ENCODE assay signal across 1 cellular context in the genomic region with DNA sequence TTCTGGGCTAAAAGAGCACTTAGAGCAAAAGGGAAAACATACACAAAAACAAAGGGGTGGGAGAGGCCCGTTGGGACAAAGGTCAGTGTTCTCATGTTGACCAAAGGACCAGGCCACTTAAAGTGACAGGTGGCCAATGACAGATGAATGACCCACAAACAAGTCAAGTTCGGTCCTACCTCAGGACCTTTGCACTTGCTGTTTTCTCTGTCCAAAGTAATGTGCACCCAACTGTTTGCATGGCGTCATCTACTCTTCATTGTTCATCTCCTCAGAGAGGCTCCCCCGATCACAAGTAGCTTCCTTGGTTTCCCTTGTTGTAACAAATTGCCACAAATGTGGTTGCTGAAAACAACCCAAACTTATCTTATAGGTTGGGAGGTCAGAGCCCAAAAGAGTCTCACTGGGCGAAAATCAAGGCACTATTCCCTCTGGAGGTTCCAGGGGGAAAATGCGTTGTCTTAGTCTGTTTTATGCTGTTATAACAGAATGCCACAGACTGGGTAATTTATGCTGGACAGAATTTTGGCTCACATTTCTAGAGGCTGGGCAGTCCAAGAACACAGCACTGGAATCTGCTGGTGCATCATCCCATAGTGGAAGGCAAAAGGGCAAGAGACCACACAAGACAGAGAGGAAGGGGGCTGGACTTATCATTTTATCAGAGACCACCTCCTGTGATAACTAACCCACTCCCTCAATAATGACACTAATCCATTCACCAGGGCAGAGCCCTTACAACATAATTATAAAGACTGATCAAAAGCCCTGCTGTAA.
TF ChIP-seq lines count a peak whose summit lies in the region.

No MANE protein-coding gene starts in this region.

TF ChIP-seq in HepG2, 621 proteins besides CTCF, POLR2A, EP300 and RAD21 (continued from another document and continues in another):
- TF ChIP-seq ZNF318 (CRISPR knock-in tag; IDR thresholded peaks at IDR 0.05) (0 out of 2 replicates have a peak, but pooled peaks have one; percentile 32), RXRA (CRISPR knock-in tag; IDR thresholded peaks at IDR 0.05) (peak; percentile 82; the same call in 1 of the 2 replicates), ZNF660 (CRISPR knock-in tag; IDR thresholded peaks at IDR 0.05; ENCODE audit: borderline replicate concordance, low read depth) (no peak), YY1 (IDR thresholded peaks at IDR 0.05; ENCODE audit: insufficient read depth, insufficient replicate concordance, low read depth, low read length) (no peak), ZBTB3 (CRISPR knock-in tag; IDR thresholded peaks at IDR 0.05; ENCODE audit: borderline replicate concordance, low read depth) (no peak), NFYC (CRISPR knock-in tag; IDR thresholded peaks at IDR 0.05) (no peak), SALL1 (CRISPR knock-in tag; IDR thresholded peaks at IDR 0.05) (peak; percentile 79), NR0B2 (CRISPR knock-in tag; IDR thresholded peaks at IDR 0.05) (no peak), ZNF30 (CRISPR knock-in tag; IDR thresholded peaks at IDR 0.05) (no peak), KDM6A (CRISPR knock-in tag; IDR thresholded peaks at IDR 0.05; ENCODE audit: low read depth) (peak; percentile 63; the same call in 1 of the 2 replicates), ZNF407 (CRISPR knock-in tag; IDR thresholded peaks at IDR 0.05; ENCODE audit: not compliant biosample characterization) (no peak), MLLT10 (CRISPR knock-in tag; IDR thresholded peaks at IDR 0.05) (no peak), ZNF773 (CRISPR knock-in tag; IDR thresholded peaks at IDR 0.05; ENCODE audit: borderline replicate concordance) (no peak), KDM2A (CRISPR knock-in tag; IDR thresholded peaks at IDR 0.05; ENCODE audit: borderline replicate concordance, low read depth) (no peak), ATF2 (CRISPR knock-in tag; IDR thresholded peaks at IDR 0.05) (peak; percentile 88; the same call in 1 of the 2 replicates), ZNF615 (CRISPR knock-in tag; IDR thresholded peaks at IDR 0.05; ENCODE audit: borderline replicate concordance) (no peak), ZNF260 (CRISPR knock-in tag; IDR thresholded peaks at IDR 0.05; ENCODE audit: borderline replicate concordance, low read depth) (no peak), MAF1 (CRISPR knock-in tag; IDR thresholded peaks at IDR 0.05; ENCODE audit: borderline replicate concordance) (no peak), ZGPAT (CRISPR knock-in tag; IDR thresholded peaks at IDR 0.05) (peak; percentile 76)
- TF ChIP-seq, protein P1, sequence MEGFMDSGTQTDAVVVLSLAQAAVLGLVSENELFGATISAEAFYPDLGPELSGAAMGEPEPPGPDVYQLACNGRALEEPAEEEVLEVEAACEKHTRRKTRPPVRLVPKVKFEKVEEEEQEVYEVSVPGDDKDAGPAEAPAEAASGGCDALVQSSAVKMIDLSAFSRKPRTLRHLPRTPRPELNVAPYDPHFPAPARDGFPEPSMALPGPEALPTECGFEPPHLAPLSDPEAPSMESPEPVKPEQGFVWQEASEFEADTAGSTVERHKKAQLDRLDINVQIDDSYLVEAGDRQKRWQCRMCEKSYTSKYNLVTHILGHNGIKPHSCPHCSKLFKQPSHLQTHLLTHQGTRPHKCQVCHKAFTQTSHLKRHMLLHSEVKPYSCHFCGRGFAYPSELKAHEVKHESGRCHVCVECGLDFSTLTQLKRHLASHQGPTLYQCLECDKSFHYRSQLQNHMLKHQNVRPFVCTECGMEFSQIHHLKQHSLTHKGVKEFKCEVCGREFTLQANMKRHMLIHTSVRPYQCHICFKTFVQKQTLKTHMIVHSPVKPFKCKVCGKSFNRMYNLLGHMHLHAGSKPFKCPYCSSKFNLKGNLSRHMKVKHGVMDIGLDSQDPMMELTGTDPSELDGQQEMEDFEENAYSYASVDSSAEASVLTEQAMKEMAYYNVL (CRISPR knock-in tag; IDR thresholded peaks at IDR 0.05; ENCODE audit: borderline replicate concordance) = peak; percentile 85; the same call in 1 of the 2 replicates
- TF ChIP-seq, protein P2, sequence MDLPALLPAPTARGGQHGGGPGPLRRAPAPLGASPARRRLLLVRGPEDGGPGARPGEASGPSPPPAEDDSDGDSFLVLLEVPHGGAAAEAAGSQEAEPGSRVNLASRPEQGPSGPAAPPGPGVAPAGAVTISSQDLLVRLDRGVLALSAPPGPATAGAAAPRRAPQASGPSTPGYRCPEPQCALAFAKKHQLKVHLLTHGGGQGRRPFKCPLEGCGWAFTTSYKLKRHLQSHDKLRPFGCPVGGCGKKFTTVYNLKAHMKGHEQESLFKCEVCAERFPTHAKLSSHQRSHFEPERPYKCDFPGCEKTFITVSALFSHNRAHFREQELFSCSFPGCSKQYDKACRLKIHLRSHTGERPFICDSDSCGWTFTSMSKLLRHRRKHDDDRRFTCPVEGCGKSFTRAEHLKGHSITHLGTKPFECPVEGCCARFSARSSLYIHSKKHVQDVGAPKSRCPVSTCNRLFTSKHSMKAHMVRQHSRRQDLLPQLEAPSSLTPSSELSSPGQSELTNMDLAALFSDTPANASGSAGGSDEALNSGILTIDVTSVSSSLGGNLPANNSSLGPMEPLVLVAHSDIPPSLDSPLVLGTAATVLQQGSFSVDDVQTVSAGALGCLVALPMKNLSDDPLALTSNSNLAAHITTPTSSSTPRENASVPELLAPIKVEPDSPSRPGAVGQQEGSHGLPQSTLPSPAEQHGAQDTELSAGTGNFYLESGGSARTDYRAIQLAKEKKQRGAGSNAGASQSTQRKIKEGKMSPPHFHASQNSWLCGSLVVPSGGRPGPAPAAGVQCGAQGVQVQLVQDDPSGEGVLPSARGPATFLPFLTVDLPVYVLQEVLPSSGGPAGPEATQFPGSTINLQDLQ (CRISPR knock-in tag; IDR thresholded peaks at IDR 0.05) = no peak
